ENCODE assay signal across 15 cellular contexts in the genomic region with DNA sequence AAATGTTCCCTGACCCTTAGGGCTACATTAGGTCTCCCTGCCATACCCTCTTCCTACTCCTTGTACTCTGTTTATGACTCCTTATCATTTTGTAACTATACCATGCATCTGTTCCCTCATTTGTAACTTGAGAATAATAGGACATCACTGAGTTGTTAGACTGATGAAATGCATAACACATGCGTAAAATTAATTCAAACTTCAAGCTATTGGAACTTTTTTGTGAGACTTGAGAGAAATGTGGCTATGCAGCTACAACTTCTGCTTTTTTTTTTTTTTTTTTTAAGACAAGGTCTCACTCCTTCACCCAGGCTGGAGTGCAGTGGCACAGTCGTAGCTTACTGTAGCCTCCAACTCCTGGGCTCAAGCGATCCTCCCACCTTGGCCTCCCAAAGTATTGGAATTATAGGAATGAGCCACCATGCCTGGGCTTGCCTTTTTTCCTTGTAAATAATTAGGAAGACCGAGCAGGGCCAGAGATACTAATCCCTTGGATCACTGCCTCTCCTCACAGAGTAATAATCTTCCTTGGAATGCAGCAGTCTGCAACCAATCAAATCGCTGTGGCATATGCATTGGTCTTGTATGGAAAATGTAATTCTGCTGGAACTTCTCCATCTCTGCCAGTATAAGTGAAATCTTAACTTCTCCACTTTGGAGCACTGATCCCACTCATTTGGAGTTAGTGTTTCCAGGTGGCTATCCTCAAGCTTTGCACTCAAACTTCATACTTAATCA. TPM values are rescaled to one million over a fixed set of nuclear protein-coding genes. Genes with fewer than 3 reads are reported as not detected.
DNase-seq lines count a peak whose midpoint lies in the region; ATAC-seq and TF ChIP-seq lines count a peak whose summit lies in the region.
"Had no signal": no experiment of that assay in that cellular context is flagged by ENCODE, and none has a peak within 500 bp of the region (broad histone marks: within the 10 kb centered on the region; RNA-seq: fewer than 3 reads in every experiment).

No MANE protein-coding gene starts in this region.

- H2BK120ac ChIP-seq in mesendoderm (ENCODE audit: low read depth, low read length), result no peak overlapping the region

- H2BK5ac ChIP-seq in mesendoderm (ENCODE audit: low read length), result no peak overlapping the region

- peak overlapping the region; percentile 95 for H3K27ac ChIP-seq in cardiac muscle cell
- H3K27ac ChIP-seq in right cardiac atrium (ENCODE audit: low read length), result no peak overlapping the region
- H3K27ac ChIP-seq in gastrocnemius medialis, result peak overlapping the region; percentile 93 to 98 (median 96)
- H3K27ac ChIP-seq in mesendoderm (ENCODE audit: low read depth, low read length), result no peak overlapping the region
- H3K27ac ChIP-seq: KMS-11 had no signal

- DNase-seq in cardiac muscle cell (ENCODE audit: low read depth in 1 of 2, low spot score in 1 of 2), result no peak
- no peak for DNase-seq in right cardiac atrium
- DNase-seq in NB4 (ENCODE audit: low read depth), result peak; percentile 40
- no peak for DNase-seq in gastrocnemius medialis
- DNase-seq in stimulated activated naive CD8-positive, alpha-beta T cell treated with anti-CD3 and anti-CD28 coated beads, Interleukin-15, Interleukin-2, amounts not matched to agents 100 U/mL and 50 U/mL, for 24 hours, result no peak
- DNase-seq in mesendoderm, result no peak
- DNase-seq in NCI-H187 (lab: John Stamatoyannopoulos, UW), result no peak
- DNase-seq: activated CD4-positive, CD25-positive, alpha-beta regulatory T cell treated with anti-CD3 and anti-CD28 coated beads, Interleukin-2, amount 50 U/mL, for 72 hours; activated CD8-positive, alpha-beta memory T cell treated with anti-CD3 and anti-CD28 coated beads, Interleukin-2, amount 50 U/mL, for 48 hours; DMS79 treated with DMSO at 0.1 percent for 48 hours; NCI-H1930; SK-N-SH; stimulated activated CD4-positive, alpha-beta T cell treated with anti-CD3 and anti-CD28 coated beads, Interleukin-2, amount 100 ng/mL, for 24 hours had no signal

- H3K79me2 ChIP-seq in mesendoderm (ENCODE audit: control insufficient read depth, insufficient read depth, low read length), result peaks cover 9% of the 10 kb centered on the region

- H3K23ac ChIP-seq in mesendoderm (ENCODE audit: low read length), result no peak overlapping the region

- H3K4me1 ChIP-seq in cardiac muscle cell (ENCODE audit: low read depth) (peaks cover 31% of the 10 kb centered on the region), right cardiac atrium (ENCODE audit: control insufficient read depth, insufficient read depth, low read length) (peaks cover 3% of the 10 kb centered on the region), gastrocnemius medialis (peaks cover 21 to 39% of the 10 kb centered on the region in 2 donors), mesendoderm (ENCODE audit: control insufficient read depth, low read depth, low read length) (no peaks in the 10 kb centered on the region)

- no peak overlapping the region for H4K5ac ChIP-seq in mesendoderm (ENCODE audit: low read length)

- H3K27ac Mint-ChIP-seq in brain, result peak overlapping the region in 4 of 5 experiments; percentile 79 to 99 (median 98)

- 85% methylated on average over 5 of the region's 5 CpGs for WGBS in right cardiac atrium
- WGBS in mesendoderm (ENCODE audit: extremely low coverage, insufficient coverage, low lambda C conversion rate), result no CpG with 5 or more reads among the region's 5 CpGs

- no peaks in the 10 kb centered on the region for H3K36me3 Mint-ChIP-seq in brain

- no peaks in the 10 kb centered on the region for H3K9me3 ChIP-seq in cardiac muscle cell (ENCODE audit: low read depth)
- no peaks in the 10 kb centered on the region for H3K9me3 ChIP-seq in right cardiac atrium (ENCODE audit: control insufficient read depth, low read length)
- H3K9me3 ChIP-seq in gastrocnemius medialis, result no peaks in the 10 kb centered on the region
- H3K9me3 ChIP-seq: SK-N-SH had no signal

- H3K9me3 Mint-ChIP-seq in brain, result peaks cover 0 to 11% (median 1%) of the 10 kb centered on the region in 5 experiments

- no peak overlapping the region for H4K8ac ChIP-seq in mesendoderm (ENCODE audit: low read depth, low read length)

- H3K27me3 Mint-ChIP-seq in brain, result peaks cover 7% of the 10 kb centered on the region

- in situ Hi-C loops in gastrocnemius medialis (cut with MboI; ENCODE audit: low sequenced_read_pairs in 4 of 4), result loop anchor here in 1 of 4 donors (10.0 kb wide), 1 partner anchor 58 kb away; a partner anchor contains a TSS

- intact Hi-C loops in right cardiac atrium (cut with DNase I), result no loop called here
- intact Hi-C loops in gastrocnemius medialis (cut with DNase I; ENCODE audit: low total_unique reads), result loop anchor here (5.0 to 10.0 kb wide), 3 partner anchors 350 to 1985 kb away; a partner anchor contains a TSS

- ATAC-seq in right cardiac atrium (no peak), gastrocnemius medialis (no peak)
- ATAC-seq in stimulated activated naive CD8-positive, alpha-beta T cell treated with anti-CD3 and anti-CD28 coated beads, Interleukin-15, Interleukin-2, amounts not matched to agents 100 U/mL and 50 U/mL, for 24 hours, result no peak

- TF ChIP-seq POLR2A in NB4 (IDR thresholded peaks at IDR 0.05; ENCODE audit: extremely low read depth, insufficient read length) (no peak), gastrocnemius medialis (IDR thresholded peaks at IDR 0.05) (no peak)

- H2BK15ac ChIP-seq in mesendoderm (replicated peaks; ENCODE audit: low read depth), result no peak overlapping the region

- no peak overlapping the region for H3K4me2 ChIP-seq in mesendoderm (ENCODE audit: low read length)
- H3K4me2 ChIP-seq: SK-N-SH had no signal

- H3K4me3 Mint-ChIP-seq in brain, result peak overlapping the region in 4 of 5 experiments; percentile 6 to 93 (median 42)

- H3K36me3 ChIP-seq in cardiac muscle cell (no peaks in the 10 kb centered on the region), gastrocnemius medialis (no peaks in the 10 kb centered on the region), mesendoderm (ENCODE audit: control insufficient read depth, insufficient read depth, low read length) (no peaks in the 10 kb centered on the region)

- H3K27me3 ChIP-seq in cardiac muscle cell, result no peaks in the 10 kb centered on the region
- no peaks in the 10 kb centered on the region for H3K27me3 ChIP-seq in right cardiac atrium (ENCODE audit: control insufficient read depth, insufficient read depth)
- no peaks in the 10 kb centered on the region for H3K27me3 ChIP-seq in gastrocnemius medialis
- no peaks in the 10 kb centered on the region for H3K27me3 ChIP-seq in mesendoderm (ENCODE audit: insufficient read depth, low read length, poor library complexity)

- TF ChIP-seq CTCF in cardiac muscle cell (IDR thresholded peaks at IDR 0.05; ENCODE audit: low read depth, low read length) (no peak), NB4 (IDR thresholded peaks at IDR 0.05; ENCODE audit: low read depth, low read length) (no peak), brain (conservative IDR thresholded peaks at IDR 0.05) (no peak), gastrocnemius medialis (IDR thresholded peaks at IDR 0.05 in 4 of 5, conservative IDR thresholded peaks at IDR 0.05 in 1 of 5) (no peak)

- H3K4me3 ChIP-seq in cardiac muscle cell, result no peak overlapping the region
- H3K4me3 ChIP-seq in right cardiac atrium (ENCODE audit: low read length), result no peak overlapping the region
- no peak overlapping the region for H3K4me3 ChIP-seq in NB4 (ENCODE audit: low read depth, low read length)
- H3K4me3 ChIP-seq in gastrocnemius medialis, result no peak overlapping the region
- no peak overlapping the region for H3K4me3 ChIP-seq in mesendoderm (ENCODE audit: low read length)

- no peak overlapping the region for H3K56ac ChIP-seq in mesendoderm (ENCODE audit: low read length)

- no peak overlapping the region for H3K18ac ChIP-seq in mesendoderm (ENCODE audit: low read length)

- no peak overlapping the region for H3K9ac ChIP-seq in mesendoderm (ENCODE audit: low read length)
- H3K9ac ChIP-seq: KMS-11, SK-N-SH had no signal

- H3K79me1 ChIP-seq in mesendoderm (ENCODE audit: low read length), result no peaks in the 10 kb centered on the region

- no peak overlapping the region for H3K4ac ChIP-seq in mesendoderm (ENCODE audit: low read depth, low read length)

- no peak overlapping the region for H2AK5ac ChIP-seq in mesendoderm (ENCODE audit: low read length)

- peaks cover 54% of the 10 kb centered on the region for H3K4me1 Mint-ChIP-seq in brain

RNA-seq across cellular contexts. Expression of a gene that starts 2.0 kb away (rescaled TPM):
- total RNA-seq in cardiac muscle cell (16.9 and 34.2 TPM in 2 replicates), right cardiac atrium (10 to 100 TPM in 3 of 4 donors, 1 to 10 TPM in 1; 7.9 to 14.0 (median 13.1) TPM), gastrocnemius medialis (10 to 100 TPM in 1 of 4 donors, 1 to 10 TPM in 3; 7.3 to 16.3 (median 9.0) TPM)
- polyA plus RNA-seq in cardiac muscle cell (38.2 and 39.0 TPM in 2 replicates), right cardiac atrium (5.0 TPM), brain (ENCODE audit: insufficient read depth, low read depth, low replicate concordance) (4.6 TPM)
- polyA plus RNA-seq in mesendoderm (2013, experiment 1 of 2), result 25.4 TPM
- 26.4 TPM for polyA plus RNA-seq in mesendoderm (2013, experiment 2 of 2)

RNA-seq across cellular contexts. Expression of a gene that starts 54.4 kb away (rescaled TPM):
- 3.2 and 12.1 TPM in 2 replicates for total RNA-seq in cardiac muscle cell
- polyA plus RNA-seq in cardiac muscle cell, result 8.3 and 39.4 TPM in 2 replicates
- total RNA-seq in right cardiac atrium, result 1 to 10 TPM; 2.8 to 4.5 (median 3.6) TPM
- polyA plus RNA-seq in right cardiac atrium, result 0.81 TPM
- polyA plus RNA-seq in brain (ENCODE audit: insufficient read depth, low read depth, low replicate concordance), result 0.71 TPM
- 1 to 10 TPM in 1 of 4 donors, under 1 TPM in 3; 0.65 to 1.0 (median 0.86) TPM for total RNA-seq in gastrocnemius medialis
- polyA plus RNA-seq in mesendoderm (2013, experiment 1 of 2), result 41.6 TPM
- polyA plus RNA-seq in mesendoderm (2013, experiment 2 of 2), result 39.8 TPM

Comparison
In these comparisons a context has a peak if more than half of its experiments do, and no peak if none do; other contexts are left out.
1. H3K27ac ChIP-seq: peak in cardiac muscle cell (single experiment) and gastrocnemius medialis (4 of 4); none in right cardiac atrium (single experiment) and mesendoderm (single experiment).